19 cellular contexts compared by ENCODE assay signal in the genomic region with DNA sequence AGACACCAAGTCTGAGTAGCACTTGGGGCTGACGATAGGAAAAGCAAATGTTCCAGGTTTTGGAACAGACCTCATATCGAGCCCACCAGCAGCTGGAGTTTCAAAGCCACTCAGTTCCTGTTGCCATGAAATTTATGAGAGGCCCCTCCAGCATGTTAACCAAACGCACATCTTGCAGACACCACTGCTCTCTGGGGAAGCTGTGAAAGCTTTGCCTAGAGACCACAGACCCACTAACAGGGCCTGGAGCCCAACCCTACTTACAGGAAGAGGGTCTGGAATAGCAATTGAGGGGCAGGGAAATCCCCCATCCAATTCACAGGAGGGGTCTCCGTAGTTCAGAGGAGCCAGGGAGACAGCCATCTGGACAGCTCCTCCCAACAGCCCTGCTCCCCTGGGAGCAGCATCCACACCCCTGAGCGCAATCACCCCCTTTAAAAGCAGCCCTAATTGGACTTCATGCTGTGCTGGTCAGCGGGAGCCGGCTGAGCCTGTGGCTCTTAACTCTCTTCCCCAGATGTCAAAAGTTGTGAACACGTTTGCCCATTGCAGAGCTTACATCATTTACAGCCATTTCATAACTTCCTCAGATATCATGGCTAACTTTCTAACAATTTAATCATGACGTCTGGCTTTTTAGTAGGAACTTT.
A peak's percentile ranks its signal among the peaks of the same experiment; 100 is the strongest.
DNase-seq lines count a peak whose midpoint lies in the region; ATAC-seq, FAIRE-seq and TF ChIP-seq lines count a peak whose summit lies in the region.
"Had no signal": no experiment of that assay in that cellular context is flagged by ENCODE, and none has a peak within 500 bp of the region (broad histone marks: within the 10 kb centered on the region; RNA-seq: fewer than 3 reads in every experiment).

No MANE protein-coding gene starts in this region.

- no peaks in the 10 kb centered on the region for H4K20me1 ChIP-seq in GM23338 (replicated peaks; ENCODE audit: insufficient read depth)

- H3K4me1 Mint-ChIP-seq in GM23338 (peaks cover 13% of the 10 kb centered on the region), glutamatergic neuron (ENCODE audit: low read depth, unreplicated experiment) (peaks cover 54% of the 10 kb centered on the region)

- TF ChIP-seq CTCF in GM23338 (conservative IDR thresholded peaks at IDR 0.05; ENCODE audit: low read depth in 2 of 2) (no peak), glutamatergic neuron (IDR thresholded peaks at IDR 0.05; ENCODE audit: partially characterized antibody, unreplicated experiment) (no peak)

- DNase-seq in AML-193 (lab: John Stamatoyannopoulos, UW) (peak; percentile 39 to 44), GM23338 (ENCODE audit: low spot score) (no peak), NOMO-1 (lab: John Stamatoyannopoulos, UW; ENCODE audit: unreplicated experiment in 2 of 2) (peak; percentile 49 to 79), glutamatergic neuron (peak; percentile 60), GM19239 (ENCODE audit: insufficient read length, low spot score) (no peak), NCI-H2029 (lab: John Stamatoyannopoulos, UW) (no peak)
- DNase-seq: activated CD4-positive, alpha-beta T cell treated with anti-CD3 and anti-CD28 coated beads, Interleukin-2, amount 50 U/mL, for 1 hour; amniotic stem cell; cerebellar nuclear complex; HFFc6; kidney glomerular epithelial cell; NCI-H446; RPMI8226; T1000 had no signal

- H3K4me3 Mint-ChIP-seq in GM23338 (no peak overlapping the region), glutamatergic neuron (ENCODE audit: unreplicated experiment) (peak overlapping the region; percentile 71)
- H3K4me3 Mint-ChIP-seq: B cell, HFFc6 had no signal

- no peaks in the 10 kb centered on the region for H3K27me3 Mint-ChIP-seq in GM23338 (ENCODE audit: insufficient read depth, low read depth, poor library complexity)
- peaks cover 4% of the 10 kb centered on the region for H3K27me3 Mint-ChIP-seq in glutamatergic neuron (ENCODE audit: unreplicated experiment)

- H3K27ac ChIP-seq in GM23338 (ENCODE audit: low read depth) = no peak overlapping the region
- H3K27ac ChIP-seq: prostate gland had no signal

- peak; percentile 26 for ATAC-seq in GM23338
- no peak for ATAC-seq in GM19467 (IDR thresholded peaks at IDR 0.05; ENCODE audit: unreplicated experiment)
- no peak for ATAC-seq in HG03442 (IDR thresholded peaks at IDR 0.05; ENCODE audit: unreplicated experiment)

- H3K36me3 ChIP-seq in GM23338 (ENCODE audit: insufficient read depth) = no peaks in the 10 kb centered on the region
- H3K36me3 ChIP-seq: prostate gland had no signal

- FAIRE-seq in GM19239 (lab: Jason Lieb, UNC) = no peak
- FAIRE-seq: endothelial cell of umbilical vein had no signal

- no peaks in the 10 kb centered on the region for H3K9me2 ChIP-seq in GM23338 (ENCODE audit: insufficient read depth)

- no peaks in the 10 kb centered on the region for H3F3A ChIP-seq in GM23338 (replicated peaks; ENCODE audit: low read depth)

- no peaks in the 10 kb centered on the region for H3K4me1 ChIP-seq in GM23338 (ENCODE audit: insufficient read depth)
- H3K4me1 ChIP-seq: prostate gland had no signal

- H3K4me3 ChIP-seq in GM23338 = no peak overlapping the region
- H3K4me3 ChIP-seq: prostate gland had no signal

- no peak overlapping the region for H3K4me2 ChIP-seq in GM23338

- no peak overlapping the region for H2AFZ ChIP-seq in GM23338

- H3K27me3 ChIP-seq in GM23338 (ENCODE audit: insufficient read depth) = no peaks in the 10 kb centered on the region

- no peaks in the 10 kb centered on the region for H3K9me3 Mint-ChIP-seq in GM23338
- peaks cover 1% of the 10 kb centered on the region for H3K9me3 Mint-ChIP-seq in glutamatergic neuron (ENCODE audit: unreplicated experiment)
- H3K9me3 Mint-ChIP-seq: HFFc6 had no signal

- H3K79me2 ChIP-seq in GM23338 (replicated peaks; ENCODE audit: insufficient read depth) = no peaks in the 10 kb centered on the region

- H3K27ac Mint-ChIP-seq in GM23338 (no peak overlapping the region), glutamatergic neuron (ENCODE audit: unreplicated experiment) (peak overlapping the region; percentile 94)
- H3K27ac Mint-ChIP-seq: B cell, HFFc6 had no signal

- H3K36me3 Mint-ChIP-seq in GM23338 (ENCODE audit: low read depth) (no peaks in the 10 kb centered on the region), glutamatergic neuron (ENCODE audit: unreplicated experiment) (no peaks in the 10 kb centered on the region)

TF ChIP-seq in GM23338, 12 proteins besides CTCF, POLR2A, EP300 and RAD21 (continues in another document):
- TF ChIP-seq POLR2AphosphoS5 (IDR thresholded peaks at IDR 0.05; ENCODE audit: low read depth) (no peak), EZH2 (IDR thresholded peaks at IDR 0.05; ENCODE audit: low read depth, unreplicated experiment) (no peak), STAT1 (IDR thresholded peaks at IDR 0.05; ENCODE audit: unreplicated experiment) (no peak), JUNB (IDR thresholded peaks at IDR 0.05; ENCODE audit: unreplicated experiment) (no peak), NANOG (IDR thresholded peaks at IDR 0.05; ENCODE audit: borderline replicate concordance) (no peak)
- TF ChIP-seq, protein P1, sequence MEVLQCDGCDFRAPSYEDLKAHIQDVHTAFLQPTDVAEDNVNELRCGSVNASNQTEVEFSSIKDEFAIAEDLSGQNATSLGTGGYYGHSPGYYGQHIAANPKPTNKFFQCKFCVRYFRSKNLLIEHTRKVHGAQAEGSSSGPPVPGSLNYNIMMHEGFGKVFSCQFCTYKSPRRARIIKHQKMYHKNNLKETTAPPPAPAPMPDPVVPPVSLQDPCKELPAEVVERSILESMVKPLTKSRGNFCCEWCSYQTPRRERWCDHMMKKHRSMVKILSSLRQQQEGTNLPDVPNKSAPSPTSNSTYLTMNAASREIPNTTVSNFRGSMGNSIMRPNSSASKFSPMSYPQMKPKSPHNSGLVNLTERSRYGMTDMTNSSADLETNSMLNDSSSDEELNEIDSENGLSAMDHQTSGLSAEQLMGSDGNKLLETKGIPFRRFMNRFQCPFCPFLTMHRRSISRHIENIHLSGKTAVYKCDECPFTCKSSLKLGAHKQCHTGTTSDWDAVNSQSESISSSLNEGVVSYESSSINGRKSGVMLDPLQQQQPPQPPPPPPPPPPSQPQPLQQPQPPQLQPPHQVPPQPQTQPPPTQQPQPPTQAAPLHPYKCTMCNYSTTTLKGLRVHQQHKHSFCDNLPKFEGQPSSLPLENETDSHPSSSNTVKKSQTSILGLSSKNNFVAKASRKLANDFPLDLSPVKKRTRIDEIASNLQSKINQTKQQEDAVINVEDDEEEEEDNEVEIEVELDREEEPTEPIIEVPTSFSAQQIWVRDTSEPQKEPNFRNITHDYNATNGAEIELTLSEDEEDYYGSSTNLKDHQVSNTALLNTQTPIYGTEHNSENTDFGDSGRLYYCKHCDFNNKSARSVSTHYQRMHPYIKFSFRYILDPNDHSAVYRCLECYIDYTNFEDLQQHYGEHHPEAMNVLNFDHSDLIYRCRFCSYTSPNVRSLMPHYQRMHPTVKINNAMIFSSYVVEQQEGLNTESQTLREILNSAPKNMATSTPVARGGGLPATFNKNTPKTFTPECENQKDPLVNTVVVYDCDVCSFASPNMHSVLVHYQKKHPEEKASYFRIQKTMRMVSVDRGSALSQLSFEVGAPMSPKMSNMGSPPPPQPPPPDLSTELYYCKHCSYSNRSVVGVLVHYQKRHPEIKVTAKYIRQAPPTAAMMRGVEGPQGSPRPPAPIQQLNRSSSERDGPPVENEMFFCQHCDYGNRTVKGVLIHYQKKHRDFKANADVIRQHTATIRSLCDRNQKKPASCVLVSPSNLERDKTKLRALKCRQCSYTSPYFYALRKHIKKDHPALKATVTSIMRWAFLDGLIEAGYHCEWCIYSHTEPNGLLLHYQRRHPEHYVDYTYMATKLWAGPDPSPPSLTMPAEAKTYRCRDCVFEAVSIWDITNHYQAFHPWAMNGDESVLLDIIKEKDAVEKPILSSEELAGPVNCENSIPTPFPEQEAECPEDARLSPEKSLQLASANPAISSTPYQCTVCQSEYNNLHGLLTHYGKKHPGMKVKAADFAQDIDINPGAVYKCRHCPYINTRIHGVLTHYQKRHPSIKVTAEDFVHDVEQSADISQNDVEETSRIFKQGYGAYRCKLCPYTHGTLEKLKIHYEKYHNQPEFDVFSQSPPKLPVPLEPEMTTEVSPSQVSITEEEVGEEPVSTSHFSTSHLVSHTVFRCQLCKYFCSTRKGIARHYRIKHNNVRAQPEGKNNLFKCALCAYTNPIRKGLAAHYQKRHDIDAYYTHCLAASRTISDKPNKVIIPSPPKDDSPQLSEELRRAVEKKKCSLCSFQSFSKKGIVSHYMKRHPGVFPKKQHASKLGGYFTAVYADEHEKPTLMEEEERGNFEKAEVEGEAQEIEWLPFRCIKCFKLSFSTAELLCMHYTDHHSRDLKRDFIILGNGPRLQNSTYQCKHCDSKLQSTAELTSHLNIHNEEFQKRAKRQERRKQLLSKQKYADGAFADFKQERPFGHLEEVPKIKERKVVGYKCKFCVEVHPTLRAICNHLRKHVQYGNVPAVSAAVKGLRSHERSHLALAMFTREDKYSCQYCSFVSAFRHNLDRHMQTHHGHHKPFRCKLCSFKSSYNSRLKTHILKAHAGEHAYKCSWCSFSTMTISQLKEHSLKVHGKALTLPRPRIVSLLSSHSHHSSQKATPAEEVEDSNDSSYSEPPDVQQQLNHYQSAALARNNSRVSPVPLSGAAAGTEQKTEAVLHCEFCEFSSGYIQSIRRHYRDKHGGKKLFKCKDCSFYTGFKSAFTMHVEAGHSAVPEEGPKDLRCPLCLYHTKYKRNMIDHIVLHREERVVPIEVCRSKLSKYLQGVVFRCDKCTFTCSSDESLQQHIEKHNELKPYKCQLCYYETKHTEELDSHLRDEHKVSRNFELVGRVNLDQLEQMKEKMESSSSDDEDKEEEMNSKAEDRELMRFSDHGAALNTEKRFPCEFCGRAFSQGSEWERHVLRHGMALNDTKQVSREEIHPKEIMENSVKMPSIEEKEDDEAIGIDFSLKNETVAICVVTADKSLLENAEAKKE (CRISPR knock-in tag; IDR thresholded peaks at IDR 0.05) = no peak

Comparison
In these comparisons a context has a peak if more than half of its experiments do, and no peak if none do; other contexts are left out.
1. DNase-seq: peak in AML-193 (2 of 2), NOMO-1 (2 of 2) and glutamatergic neuron (single experiment); none in GM23338 (single experiment), GM19239 (single experiment) and NCI-H2029 (single experiment).